In the genomic region with DNA sequence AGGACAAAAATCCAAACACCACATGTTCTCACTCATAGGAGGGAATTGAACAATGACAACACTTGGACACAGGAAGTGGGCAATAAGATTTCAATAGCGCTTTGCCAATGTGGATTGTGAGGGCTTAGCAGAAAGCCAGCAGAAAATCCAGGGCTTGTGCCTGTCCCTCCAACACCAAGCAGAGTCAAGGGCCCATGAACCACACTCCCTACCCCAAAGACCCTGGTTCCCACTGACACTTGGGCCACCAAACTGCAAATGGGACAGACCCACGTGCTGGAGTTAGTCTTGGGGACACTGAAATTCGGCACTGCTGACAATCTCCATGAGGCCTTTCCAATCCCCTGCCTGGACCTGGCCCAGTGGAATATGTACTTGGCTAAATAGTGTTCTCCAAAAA, we compare ENCODE assay signal across 19 cellular contexts.
"Had no signal": no experiment of that assay in that cellular context is flagged by ENCODE, and none has a peak within 500 bp of the region (broad histone marks: within the 10 kb centered on the region; RNA-seq: fewer than 3 reads in every experiment).

No MANE protein-coding gene starts in this region.

- H3K27ac ChIP-seq: heart left ventricle, neutrophil, right atrium auricular region, tibial artery, upper lobe of right lung had no signal

- DNase-seq: cerebellar nuclear complex; dermis blood vessel endothelial cell; effector CD4-positive, alpha-beta T cell; foreskin melanocyte; heart left ventricle; hypothalamus; kidney glomerular epithelial cell; mammary epithelial cell; mucosa of descending colon; naive thymus-derived CD8-positive, alpha-beta T cell; stimulated activated CD4-positive, alpha-beta T cell treated with anti-CD3 and anti-CD28 coated beads, Interleukin-4, amount 100 ng/mL, for 1 hour; stimulated activated CD8-positive, alpha-beta memory T cell treated with anti-CD3 and anti-CD28 coated beads, Interleukin-4, amount 100 ng/mL, for 48 hours; stimulated activated naive CD8-positive, alpha-beta T cell treated with anti-CD3 and anti-CD28 coated beads, Interleukin-15, Interleukin-2, amounts not matched to agents 100 U/mL and 50 U/mL, for 24 hours; upper lobe of right lung had no signal

- H3K4me1 ChIP-seq: heart left ventricle, right atrium auricular region, tibial artery, upper lobe of right lung had no signal

- H3K36me3 Mint-ChIP-seq: naive thymus-derived CD8-positive, alpha-beta T cell; stimulated activated effector memory CD8-positive, alpha-beta T cell treated with anti-CD3 and anti-CD28 coated beads, Interleukin-12 subunit alpha, Interleukin-12 subunit beta, amount 100 ng/mL, for 72 hours had no signal

- H3K9me3 Mint-ChIP-seq: naive thymus-derived CD8-positive, alpha-beta T cell; stimulated activated effector memory CD8-positive, alpha-beta T cell treated with anti-CD3 and anti-CD28 coated beads, Interleukin-12 subunit alpha, Interleukin-12 subunit beta, amount 100 ng/mL, for 72 hours had no signal

- H3K4me1 Mint-ChIP-seq: stimulated activated effector memory CD8-positive, alpha-beta T cell treated with anti-CD3 and anti-CD28 coated beads, Interleukin-12 subunit alpha, Interleukin-12 subunit beta, amount 100 ng/mL, for 72 hours had no signal

- H3K4me3 Mint-ChIP-seq: naive thymus-derived CD8-positive, alpha-beta T cell; stimulated activated effector memory CD8-positive, alpha-beta T cell treated with anti-CD3 and anti-CD28 coated beads, Interleukin-12 subunit alpha, Interleukin-12 subunit beta, amount 100 ng/mL, for 72 hours had no signal

- H3K4me2 ChIP-seq: smooth muscle cell had no signal

- H3K36me3 ChIP-seq: heart left ventricle, neutrophil, right atrium auricular region, tibial artery, upper lobe of right lung had no signal

- H3K9me3 ChIP-seq: heart left ventricle, mucosa of descending colon, neutrophil, right atrium auricular region, tibial artery, upper lobe of right lung had no signal

- H3K27ac Mint-ChIP-seq: naive thymus-derived CD8-positive, alpha-beta T cell; stimulated activated effector memory CD8-positive, alpha-beta T cell treated with anti-CD3 and anti-CD28 coated beads, Interleukin-12 subunit alpha, Interleukin-12 subunit beta, amount 100 ng/mL, for 72 hours had no signal

- H3K4me3 ChIP-seq: heart left ventricle, mucosa of descending colon, right atrium auricular region, smooth muscle cell, tibial artery, upper lobe of right lung had no signal

- H3K27me3 ChIP-seq: neutrophil, right atrium auricular region, tibial artery, upper lobe of right lung had no signal

- ATAC-seq: heart left ventricle; mucosa of descending colon; naive thymus-derived CD8-positive, alpha-beta T cell; stimulated activated effector memory CD8-positive, alpha-beta T cell treated with anti-CD3 and anti-CD28 coated beads, Interleukin-12 subunit alpha, Interleukin-12 subunit beta, amount 100 ng/mL, for 72 hours; stimulated activated naive CD8-positive, alpha-beta T cell treated with anti-CD3 and anti-CD28 coated beads, Interleukin-15, Interleukin-2, amounts not matched to agents 100 U/mL and 50 U/mL, for 24 hours; upper lobe of right lung had no signal
